9 cellular contexts compared by ENCODE assay signal in genomic region chr2:42386684-42387083, GRCh38. TPM values are rescaled to one million over a fixed set of nuclear protein-coding genes. Genes with fewer than 3 reads are reported as not detected.
DNase-seq lines count a peak whose midpoint lies in the region; ATAC-seq, FAIRE-seq and TF ChIP-seq lines count a peak whose summit lies in the region.
"Had no signal": no experiment of that assay in that cellular context is flagged by ENCODE, and none has a peak within 500 bp of the region (broad histone marks: within the 10 kb centered on the region; RNA-seq: fewer than 3 reads in every experiment).

No MANE protein-coding gene starts in this region.

- H3K27ac ChIP-seq in HepG2 (ENCODE audit: extremely low read length, insufficient read depth, low read length), result no peak overlapping the region
- H3K27ac ChIP-seq in right lobe of liver, result no peak overlapping the region
- no peak overlapping the region for H3K27ac ChIP-seq in esophagus muscularis mucosa (replicated peaks in 1 of 4)

- intact Hi-C loops in HepG2 (cut with micrococcal nuclease; ENCODE audit: unreplicated experiment) (no loop called here), right lobe of liver (cut with DNase I) (no loop called here), esophagus muscularis mucosa (cut with DNase I) (no loop called here)

- TF ChIP-seq POLR2A in HepG2 (IDR thresholded peaks at IDR 0.05; ENCODE audit: insufficient read depth in 1 of 2, low read depth in 2 of 2, low read length in 2 of 2) (no peak), right lobe of liver (IDR thresholded peaks at IDR 0.05) (no peak), esophagus muscularis mucosa (IDR thresholded peaks at IDR 0.05; ENCODE audit: low read depth) (no peak)

- 83% methylated on average over 5 of the region's 5 CpGs for WGBS in HepG2 (ENCODE audit: low lambda C conversion rate)
- WGBS in right lobe of liver (ENCODE audit: insufficient coverage, low coverage, low lambda C conversion rate, missing lambda C conversion rate), result 96% methylated on average over 3 of the region's 5 CpGs
- WGBS in esophagus muscularis mucosa, result 91% methylated on average over 5 of the region's 5 CpGs

- H3K36me3 ChIP-seq in HepG2 (replicated peaks in 1 of 2; ENCODE audit: control insufficient read depth in 1 of 2, insufficient read depth in 2 of 2, low read length in 2 of 2), result no peaks in the 10 kb centered on the region
- H3K36me3 ChIP-seq in right lobe of liver, result no peaks in the 10 kb centered on the region
- no peaks in the 10 kb centered on the region for H3K36me3 ChIP-seq in esophagus muscularis mucosa

- TF ChIP-seq EP300 in HepG2 (IDR thresholded peaks at IDR 0.05; ENCODE audit: low read depth in 2 of 2, low read length in 2 of 2) (no peak), HepG2 (CRISPR knock-in tag; IDR thresholded peaks at IDR 0.05; ENCODE audit: borderline replicate concordance) (no peak), esophagus muscularis mucosa (IDR thresholded peaks at IDR 0.05) (no peak)

- no peaks in the 10 kb centered on the region for H3K4me1 Mint-ChIP-seq in chondrocyte (ENCODE audit: low read depth)
- H3K4me1 Mint-ChIP-seq in type B pancreatic cell (ENCODE audit: unreplicated experiment), result peaks cover 10% of the 10 kb centered on the region

- FAIRE-seq in HepG2 (lab: Jason Lieb, UNC), result peak; percentile 80

- no peaks in the 10 kb centered on the region for H3K79me2 ChIP-seq in HepG2 (ENCODE audit: insufficient read depth, low read length)

- no TSS peak for BruUV-seq in HepG2 (replicated peaks; lab: Mats Ljungman, UMichigan)

- no peaks in the 10 kb centered on the region for H3K27me3 ChIP-seq in HepG2 (ENCODE audit: control insufficient read depth in 1 of 2, insufficient read depth in 2 of 2, low read length in 2 of 2)
- H3K27me3 ChIP-seq in right lobe of liver, result no peaks in the 10 kb centered on the region
- no peaks in the 10 kb centered on the region for H3K27me3 ChIP-seq in esophagus muscularis mucosa

- H3K9me3 Mint-ChIP-seq in chondrocyte (ENCODE audit: low read depth), result no peaks in the 10 kb centered on the region
- H3K9me3 Mint-ChIP-seq in type B pancreatic cell, result no peaks in the 10 kb centered on the region

- POLR2A ChIA-PET in HepG2 (lab: Yijun Ruan, JAX), result no interaction called here

- DNase-seq in HepG2 (ENCODE audit: low spot score) (peak; percentile 35), right lobe of liver (no peak), KG1 (lab: John Stamatoyannopoulos, UW) (peak; percentile 2), chondrocyte (ENCODE audit: low spot score) (no peak), type B pancreatic cell (ENCODE audit: extremely low spot score, unreplicated experiment) (no peak), AG20443 (ENCODE audit: low spot score) (no peak), esophagus muscularis mucosa (ENCODE audit: extremely low spot score) (no peak)
- DNase-seq: dermis blood vessel endothelial cell had no signal

- in situ Hi-C loops in HepG2 (cut with HindIII; ENCODE audit: extremely low pct_ligation_motif_present, low pct_unique_long_range_greater_than_20kb), result loop anchor here (10.0 kb wide), 1 partner anchor 278 kb away; no protein-coding TSS in a partner anchor

- H4K20me1 ChIP-seq in HepG2 (ENCODE audit: insufficient read depth, low read length), result no peaks in the 10 kb centered on the region

- H3K9me3 ChIP-seq in HepG2 (ENCODE audit: low read length) (no peaks in the 10 kb centered on the region), right lobe of liver (no peaks in the 10 kb centered on the region), esophagus muscularis mucosa (no peaks in the 10 kb centered on the region)

- TF ChIP-seq RAD21 in HepG2 (CRISPR knock-in tag; IDR thresholded peaks at IDR 0.05), result no peak

- H3K27ac Mint-ChIP-seq in chondrocyte (ENCODE audit: unreplicated experiment) (no peak overlapping the region), type B pancreatic cell (no peak overlapping the region)

- H3K4me1 ChIP-seq in HepG2 (ENCODE audit: insufficient read depth, low read length) (peaks cover 20% of the 10 kb centered on the region), right lobe of liver (no peaks in the 10 kb centered on the region), esophagus muscularis mucosa (no peaks in the 10 kb centered on the region)

- H2AFZ ChIP-seq in HepG2 (ENCODE audit: low read length), result no peak overlapping the region

- peak; percentile 60 for ATAC-seq in HepG2
- ATAC-seq in right lobe of liver, result no peak
- ATAC-seq in GM19397 (IDR thresholded peaks at IDR 0.05; ENCODE audit: unreplicated experiment), result no peak

- no peak overlapping the region for H3K9ac ChIP-seq in HepG2 (ENCODE audit: insufficient read depth, low read depth, low read length)

- CTCF ChIA-PET in HepG2 (lab: Yijun Ruan, JAX; ENCODE audit: low intra/inter-chr PET ratio, low total read pairs), result interaction anchor here (1.9 kb wide), 1 partner anchor 277 kb away, joined by 4 read pairs; no protein-coding TSS in a partner anchor

- H3K27me3 Mint-ChIP-seq in chondrocyte (ENCODE audit: low read depth), result peaks cover 8% of the 10 kb centered on the region
- peaks cover 8% of the 10 kb centered on the region for H3K27me3 Mint-ChIP-seq in type B pancreatic cell

- H3K36me3 Mint-ChIP-seq in chondrocyte (ENCODE audit: low read depth) (no peaks in the 10 kb centered on the region), type B pancreatic cell (no peaks in the 10 kb centered on the region)

- H3K4me2 ChIP-seq in HepG2 (ENCODE audit: low read depth, low read length), result no peak overlapping the region

- H3K4me3 Mint-ChIP-seq in chondrocyte (ENCODE audit: unreplicated experiment) (no peak overlapping the region), type B pancreatic cell (no peak overlapping the region)

- H3K4me3 ChIP-seq in HepG2 (replicated peaks in 1 of 3; ENCODE audit: insufficient read depth in 1 of 3, low read depth in 2 of 3, low read length in 3 of 3) (no peak overlapping the region), right lobe of liver (no peak overlapping the region), esophagus muscularis mucosa (no peak overlapping the region)

- TF ChIP-seq CTCF in HepG2 (CRISPR knock-in tag; IDR thresholded peaks at IDR 0.05) (peak; percentile 29), right lobe of liver (IDR thresholded peaks at IDR 0.05) (peak in 1 of 4 donors; percentile 20), chondrocyte (IDR thresholded peaks at IDR 0.05) (peak; percentile 55), type B pancreatic cell (conservative IDR thresholded peaks at IDR 0.05) (peak; percentile 65), esophagus muscularis mucosa (IDR thresholded peaks at IDR 0.05) (no peak)

TF ChIP-seq in HepG2, 621 proteins besides CTCF, POLR2A, EP300 and RAD21:
- TF ChIP-seq STAG1 (CRISPR knock-in tag; IDR thresholded peaks at IDR 0.05) (peak; percentile 44), KDM4B (CRISPR knock-in tag; IDR thresholded peaks at IDR 0.05) (no peak), TMF1 (CRISPR knock-in tag; IDR thresholded peaks at IDR 0.05; ENCODE audit: low read depth) (no peak)

RNA-seq across cellular contexts. Expression of gene COX7A2L, which starts 25.7 kb away (rescaled TPM):
- total RNA-seq in HepG2 (2016; rRNA removed; fragmentation: Illumina TruSeq; extraction: Trizol) (201 and 272 TPM in 2 replicates), right lobe of liver (10 to 100 TPM; 37.5 to 97.0 (median 57.6) TPM), chondrocyte (79.5 to 105 TPM (median 102 TPM) in 3 replicates), type B pancreatic cell (ENCODE audit: low replicate concordance) (93.2 and 95.5 TPM in 2 replicates), esophagus muscularis mucosa (100 to 1,000 TPM in 1 of 4 donors, 10 to 100 TPM in 3; 56.9 to 122 (median 95.1) TPM)
- total RNA-seq in HepG2 (2016; cell fraction: cytosol; rRNA removed; fragmentation: Illumina TruSeq; extraction: Trizol; ENCODE audit: low read depth), result 111 and 117 TPM in 2 replicates
- 197 and 297 TPM in 2 replicates for total RNA-seq in HepG2 (2016; cell fraction: insoluble cytoplasmic fraction; rRNA removed; fragmentation: Illumina TruSeq; extraction: Trizol)
- total RNA-seq in HepG2 (2016; cell fraction: membrane; rRNA removed; fragmentation: Illumina TruSeq; extraction: Trizol), result 232 and 238 TPM in 2 replicates
- total RNA-seq in HepG2 (2016; cell fraction: nucleus; rRNA removed; fragmentation: Illumina TruSeq; extraction: Trizol), result 71.7 and 82.5 TPM in 2 replicates
- 122 and 155 TPM in 2 replicates for polyA plus RNA-seq in HepG2 (2011; rRNA removed)
- 137 and 167 TPM in 2 replicates for polyA plus RNA-seq in HepG2 (2011; cell fraction: cytosol; rRNA removed)
- 30.5 and 38.2 TPM in 2 replicates for polyA plus RNA-seq in HepG2 (2011; cell fraction: nucleus; rRNA removed)
- polyA plus RNA-seq in HepG2 (2012), result 187 and 191 TPM in 2 replicates
- polyA plus RNA-seq in HepG2 (2016; cell fraction: cytosol; fragmentation: Illumina TruSeq; extraction: Trizol; ENCODE audit: low read depth), result 119 TPM in 2 replicates
- 279 and 314 TPM in 2 replicates for polyA plus RNA-seq in HepG2 (2016; cell fraction: insoluble cytoplasmic fraction; fragmentation: Illumina TruSeq; extraction: Trizol; ENCODE audit: low read depth)
- polyA plus RNA-seq in HepG2 (2016; cell fraction: membrane; fragmentation: Illumina TruSeq; extraction: Trizol; ENCODE audit: low read depth), result 211 and 215 TPM in 2 replicates
- polyA plus RNA-seq in HepG2 (2016; cell fraction: nucleus; fragmentation: Illumina TruSeq; extraction: Trizol; ENCODE audit: insufficient read depth, low read depth), result 118 and 123 TPM in 2 replicates
- polyA minus RNA-seq in HepG2 (2011; rRNA and poly(A)+ RNA removed; ENCODE audit: low replicate concordance), result 66.1 and 73.1 TPM in 2 replicates
- 41.1 and 44.7 TPM in 2 replicates for polyA minus RNA-seq in HepG2 (2011; cell fraction: cytosol; rRNA and poly(A)+ RNA removed)
- 22.7 and 28.1 TPM in 2 replicates for polyA minus RNA-seq in HepG2 (2011; cell fraction: nucleus; rRNA and poly(A)+ RNA removed)

Comparison
In these comparisons a context has a peak if more than half of its experiments do, and no peak if none do; other contexts are left out.
1. DNase-seq: peak in HepG2 (single experiment) and KG1 (single experiment); none in right lobe of liver (0 of 3), chondrocyte (single experiment), type B pancreatic cell (single experiment), AG20443 (single experiment) and esophagus muscularis mucosa (single experiment).
2. CTCF ChIP-seq: peak in HepG2 (single experiment), chondrocyte (single experiment) and type B pancreatic cell (single experiment); none in esophagus muscularis mucosa (0 of 3).